ENCODE assay signal across 8 cellular contexts in genomic region chr18:57434536-57435494, GRCh38. TPM values are rescaled to one million over a fixed set of nuclear protein-coding genes. Genes with fewer than 3 reads are reported as not detected.
A peak's percentile ranks its signal among the peaks of the same experiment; 100 is the strongest.
DNase-seq lines count a peak whose midpoint lies in the region; ATAC-seq, FAIRE-seq and TF ChIP-seq lines count a peak whose summit lies in the region.

TSS of gene ONECUT2 (plus strand) at chr18:57435374. CDS start at chr18:57435717, 343 bp downstream.

- in situ Hi-C loops in Caki2 (cut with HindIII; ENCODE audit: low pct_unique_long_range_greater_than_20kb, low sequenced_read_pairs) (no loop called here), K562 (cut with MboI) (no loop called here)

- CTCF ChIA-PET in K562 (lab: Yijun Ruan, JAX; ENCODE audit: low intra/inter-chr PET ratio): no interaction called here

- no peak for TF ChIP-seq CTCF in HFF-Myc (IDR thresholded peaks at IDR 0.05; ENCODE audit: low read depth, low read length, missing control alignments)
- TF ChIP-seq CTCF in K562 (IDR thresholded peaks at IDR 0.05 in 2 of 3, conservative IDR thresholded peaks at IDR 0.05 in 1 of 3; ENCODE audit: insufficient read depth in 2 of 3, low read depth in 1 of 3, low read length in 3 of 3): no peak

- no peaks in the 10 kb centered on the region for H3K9me3 ChIP-seq in K562 (replicated peaks; ENCODE audit: control insufficient read depth, insufficient read depth, low read depth, low read length)

- H3K27me3 ChIP-seq in K562 (ENCODE audit: control insufficient read depth in 2 of 2, insufficient read depth in 2 of 2, low read length in 2 of 2): peaks cover 15 to 21% of the 10 kb centered on the region in 2 experiments; a peak in 4 of 5 replicates

- peak; percentile 77 for FAIRE-seq in K562 (lab: Jason Lieb, UNC)

- no peak within 1 kb of the TSS for H3K27ac ChIP-seq in K562 (ENCODE audit: extremely low read depth, low read depth, low read length)

- H3K4me1 ChIP-seq in K562 (replicated peaks in 1 of 2; ENCODE audit: control insufficient read depth in 2 of 2, insufficient read depth in 2 of 2, low read length in 2 of 2): peaks cover 2 to 34% of the 10 kb centered on the region in 2 experiments; a peak in 4 of 5 replicates

- no peak for TF ChIP-seq POLR2A in K562 (conservative IDR thresholded peaks at IDR 0.05)

- H3K4me2 ChIP-seq in K562 (ENCODE audit: insufficient read depth, low read length): peak within 1 kb of the TSS; percentile 88

- intact Hi-C loops in K562 (cut with micrococcal nuclease): no loop called here

- peak within 1 kb of the TSS; percentile 32 for H3K4me3 ChIP-seq in HFF-Myc (replicated peaks; ENCODE audit: low read depth, low read length)
- H3K4me3 ChIP-seq in K562: peak within 1 kb of the TSS; percentile 55

- H3K9me1 ChIP-seq in K562 (ENCODE audit: control insufficient read depth, insufficient read depth, low read length): no peaks in the 10 kb centered on the region

- DNase-seq in Caki2 (ENCODE audit: low read depth): peak; percentile 84
- DNase-seq in HFF-Myc (ENCODE audit: extremely low read depth, low read depth): peak; percentile 31
- peak; percentile 93 to 95 for DNase-seq in NCI-H1930 (lab: John Stamatoyannopoulos, UW)
- DNase-seq in T1000 (lab: John Stamatoyannopoulos, UW): peak; percentile 71
- DNase-seq in K562 (ENCODE audit: extremely low read depth in 1 of 4, low spot score in 3 of 4): peak; percentile 93 to 96 (median 94)
- peak in 50 of 51 donors; percentile 11 to 95 (median 75) for DNase-seq in hypothalamus (lab: John Stamatoyannopoulos, UW)
- peak; percentile 75 for DNase-seq in renal cortical epithelial cell (ENCODE audit: low read depth)

- TF ChIP-seq EP300 in K562 (IDR thresholded peaks at IDR 0.05; ENCODE audit: low read length): no peak

- POLR2A ChIA-PET in K562 (lab: Yijun Ruan, JAX): interaction anchor here (0.9 to 1.0 kb wide), 2 partner anchors 9 to 116 kb away, joined by 3 to 6 read pairs; no protein-coding TSS in a partner anchor

- no peaks in the 10 kb centered on the region for H4K20me1 ChIP-seq in K562 (replicated peaks; ENCODE audit: control insufficient read depth, insufficient read depth, low read length)

- peak within 1 kb of the TSS in 1 of 2 experiments; percentile 80; a peak in 2 of 4 replicates for H3K9ac ChIP-seq in K562 (ENCODE audit: insufficient read depth in 1 of 2, low read depth in 2 of 2, low read length in 2 of 2)

- under 1% methylated on average over 41 of the region's 69 CpGs for WGBS in K562 (ENCODE audit: insufficient coverage, low coverage, missing lambda C conversion rate)

- BruUV-seq in K562 (replicated peaks; lab: Mats Ljungman, UMichigan): no TSS peak

- ATAC-seq in K562 (peak; percentile 100), GM19328 (IDR thresholded peaks at IDR 0.05; ENCODE audit: unreplicated experiment) (no peak)

- TF ChIP-seq RAD21 in K562 (CRISPR knock-in tag; conservative IDR thresholded peaks at IDR 0.05 in 1 of 2, IDR thresholded peaks at IDR 0.05 in 1 of 2): no peak

- H3K79me2 ChIP-seq in K562 (ENCODE audit: control insufficient read depth, insufficient read depth, low read length): no peaks in the 10 kb centered on the region

- no peaks in the 10 kb centered on the region for H3K36me3 ChIP-seq in K562 (ENCODE audit: control insufficient read depth, insufficient read depth, low read length)

- peak within 1 kb of the TSS; percentile 92 for H2AFZ ChIP-seq in K562 (ENCODE audit: low read depth, low read length)

TF ChIP-seq in K562, 482 proteins besides CTCF, POLR2A, EP300 and RAD21 (continues in another document):
- TF ChIP-seq E4F1 (CRISPR knock-in tag; IDR thresholded peaks at IDR 0.05; ENCODE audit: borderline replicate concordance) (no peak), NFIC (IDR thresholded peaks at IDR 0.05) (no peak), ELK3 (CRISPR knock-in tag; IDR thresholded peaks at IDR 0.05) (no peak), MAZ (CRISPR knock-in tag; conservative IDR thresholded peaks at IDR 0.05 in 1 of 2, IDR thresholded peaks at IDR 0.05 in 1 of 2) (peak in 1 of 2 experiments; percentile 47; a peak in 1 of 4 replicates), ZFP36 (IDR thresholded peaks at IDR 0.05; ENCODE audit: low read depth, low read length, partially characterized antibody) (no peak), NFYB (IDR thresholded peaks at IDR 0.05; ENCODE audit: extremely low read depth, insufficient read length) (peak; percentile 92), XRCC4 (IDR thresholded peaks at IDR 0.05; ENCODE audit: extremely low read depth, insufficient read depth, insufficient read length) (no peak), ZNF324 (CRISPR knock-in tag; IDR thresholded peaks at IDR 0.05) (no peak), L3MBTL2 (IDR thresholded peaks at IDR 0.05) (peak; percentile 37; the same call in 1 of the 2 replicates), NFIX (CRISPR knock-in tag; IDR thresholded peaks at IDR 0.05; ENCODE audit: low read depth) (no peak), CREM (IDR thresholded peaks at IDR 0.05; ENCODE audit: low read depth) (0 out of 2 replicates have a peak, but pooled peaks have one; percentile 35), CCNT2 (IDR thresholded peaks at IDR 0.05; ENCODE audit: borderline replicate concordance, extremely low read depth, insufficient read length, low read depth, low read length) (peak; percentile 45), MAFG (tag; conservative IDR thresholded peaks at IDR 0.05) (no peak), MTA3 (IDR thresholded peaks at IDR 0.05; ENCODE audit: borderline replicate concordance) (peak; percentile 26; the same call in 1 of the 2 replicates), SP2 (IDR thresholded peaks at IDR 0.05; ENCODE audit: extremely low read depth, low read depth, low read length, poor library complexity, severe bottlenecking) (peak; percentile 76), NEUROD1 (IDR thresholded peaks at IDR 0.05; ENCODE audit: borderline replicate concordance, low read depth, low read length, partially characterized antibody) (peak; percentile 71), KLF1 (tag; IDR thresholded peaks at IDR 0.05) (no peak), SIN3A (IDR thresholded peaks at IDR 0.05; ENCODE audit: borderline replicate concordance in 2 of 2, control insufficient read depth in 1 of 2, low read depth in 2 of 2, low read length in 2 of 2) (peak in 1 of 2 experiments; percentile 4; a peak in 1 of 4 replicates), HNRNPK (IDR thresholded peaks at IDR 0.05; ENCODE audit: low read depth, low read length, poor library complexity, severe bottlenecking) (peak; percentile 65), EGR1 (conservative IDR thresholded peaks at IDR 0.05) (0 out of 2 replicates have a peak, but pooled peaks have one; percentile 3), ZNF780A (CRISPR knock-in tag; IDR thresholded peaks at IDR 0.05) (no peak)

RNA-seq across cellular contexts. Expression of gene ONECUT2, which starts in this region (rescaled TPM):
- total RNA-seq in Caki2 (2014; rRNA removed; shearing (Covaris generic); ENCODE audit: low replicate concordance): 0.03 and 0.44 TPM in 2 replicates
- 0.51 and 1.4 TPM in 2 replicates for total RNA-seq in K562 (2011; cell fraction: chromatin; rRNA removed; ENCODE audit: low replicate concordance)
- total RNA-seq in K562 (2011; cell fraction: nucleolus; rRNA removed): 0.33 and 0.53 TPM in 2 replicates
- 1.2 and 2.1 TPM in 2 replicates for total RNA-seq in K562 (2011; cell fraction: nucleoplasm; rRNA removed)
- total RNA-seq in K562 (2014; rRNA removed) (0.50 and 0.65 TPM in 2 replicates), K562 (2014; rRNA removed; fragmentation: Illumina TruSeq; extraction: Trizol) (1.2 and 1.3 TPM in 2 replicates), K562 (2015; rRNA removed; fragmentation: Illumina TruSeq; extraction: Trizol) (0.83 TPM in 2 replicates), K562 (2021) (1.9 and 2.5 TPM in 2 replicates), renal cortical epithelial cell (under 0.01 and 0.80 TPM in 2 replicates)
- polyA plus RNA-seq in K562 (2011; rRNA removed) (0.85 TPM in 2 replicates), K562 (2014; fragmentation: Illumina TruSeq; extraction: Trizol) (1.3 and 1.5 TPM in 2 replicates), K562 (2014; fragmentation: Nextera tagmentation; extraction: Ambion mirVana) (under 1 TPM; 0.27 to 0.37 TPM), K562 (2014; rRNA removed) (0.52 and 0.55 TPM in 2 replicates)
- 0.28 and 0.63 TPM in 2 replicates for polyA plus RNA-seq in K562 (2011; cell fraction: cytosol; rRNA removed)
- polyA plus RNA-seq in K562 (2011; cell fraction: nucleus; rRNA removed): 1.3 TPM in 2 replicates
- polyA plus RNA-seq in K562 (2012): 0.83 and 0.90 TPM in 2 replicates
- polyA minus RNA-seq in K562 (2011; rRNA and poly(A)+ RNA removed): 2.4 and 2.6 TPM in 2 replicates
- 1.6 and 2.0 TPM in 2 replicates for polyA minus RNA-seq in K562 (2011; cell fraction: cytosol; rRNA and poly(A)+ RNA removed)
- polyA minus RNA-seq in K562 (2011; cell fraction: nucleus; rRNA and poly(A)+ RNA removed): 0.94 and 1.4 TPM in 2 replicates

Comparison
In these comparisons a context has a peak if more than half of its experiments do, and no peak if none do; other contexts are left out.
1. Peak in DNase-seq in Caki2; RNA of the gene not detected or under 1 TPM.
2. Peak in DNase-seq in renal cortical epithelial cell; RNA of the gene not detected or under 1 TPM.
3. DNase-seq: peak in every context shown above with its lines; median percentile 94 in NCI-H1930; 94 in K562; 84 in Caki2; 75 in hypothalamus; 75 in renal cortical epithelial cell; 71 in T1000; 31 in HFF-Myc.